In genomic region chr15:99929266-99929665, GRCh38 we compare ENCODE assay signal across 10 cellular contexts.
DNase-seq lines count a peak whose midpoint lies in the region; ATAC-seq, FAIRE-seq and TF ChIP-seq lines count a peak whose summit lies in the region.
"Had no signal": no experiment of that assay in that cellular context is flagged by ENCODE, and none has a peak within 500 bp of the region (broad histone marks: within the 10 kb centered on the region; RNA-seq: fewer than 3 reads in every experiment).

No MANE protein-coding gene starts in this region.

- no peak overlapping the region for H2AFZ ChIP-seq in HepG2 (ENCODE audit: low read length)

- in situ Hi-C loops in HepG2 (cut with HindIII; ENCODE audit: extremely low pct_ligation_motif_present, low pct_unique_long_range_greater_than_20kb) = loop anchor here (10.0 to 25.0 kb wide), 2 partner anchors 196 to 408 kb away; partner anchors contain the start of gene ADAMTS17

- DNase-seq in HepG2 (ENCODE audit: low spot score) = no peak
- DNase-seq in right lobe of liver = no peak
- no peak for DNase-seq in T-cell
- DNase-seq in immature natural killer cell = no peak
- DNase-seq in mucosa of gallbladder (ENCODE audit: low spot score) = no peak
- no peak for DNase-seq in GF-D8 (lab: John Stamatoyannopoulos, UW)
- no peak for DNase-seq in left ventricle myocardium superior
- DNase-seq: aorta, left lung had no signal

- H3K27me3 Mint-ChIP-seq in T-cell (peaks cover 0 to 1% of the 10 kb centered on the region in 2 donors), immature natural killer cell (ENCODE audit: low read depth in 3 of 3) (peaks cover 9 to 10% (median 10%) of the 10 kb centered on the region in 3 donors)

- TF ChIP-seq POLR2A in HepG2 (IDR thresholded peaks at IDR 0.05; ENCODE audit: insufficient read depth in 1 of 2, low read depth in 2 of 2, low read length in 2 of 2) (no peak), right lobe of liver (IDR thresholded peaks at IDR 0.05) (no peak)

- TF ChIP-seq RAD21 in HepG2 (CRISPR knock-in tag; IDR thresholded peaks at IDR 0.05) = no peak

- TF ChIP-seq EP300 in HepG2 (IDR thresholded peaks at IDR 0.05; ENCODE audit: low read depth in 2 of 2, low read length in 2 of 2) = no peak
- no peak for TF ChIP-seq EP300 in HepG2 (CRISPR knock-in tag; IDR thresholded peaks at IDR 0.05; ENCODE audit: borderline replicate concordance)

- peaks cover 21 to 24% (median 23%) of the 10 kb centered on the region in 3 donors for H3K4me1 Mint-ChIP-seq in T-cell
- peaks cover 18 to 25% of the 10 kb centered on the region in 2 donors for H3K4me1 Mint-ChIP-seq in immature natural killer cell

- WGBS in HepG2 (ENCODE audit: low lambda C conversion rate) = 71% methylated on average over 11 of the region's 11 CpGs
- WGBS in right lobe of liver (ENCODE audit: insufficient coverage, low coverage, low lambda C conversion rate, missing lambda C conversion rate) = 80% methylated on average over 5 of the region's 11 CpGs

- no peaks in the 10 kb centered on the region for H3K36me3 ChIP-seq in HepG2 (replicated peaks in 1 of 2; ENCODE audit: control insufficient read depth in 1 of 2, insufficient read depth in 2 of 2, low read length in 2 of 2)
- no peaks in the 10 kb centered on the region for H3K36me3 ChIP-seq in right lobe of liver
- H3K36me3 ChIP-seq: left lung had no signal

- H3K4me1 ChIP-seq in HepG2 (ENCODE audit: insufficient read depth, low read length) (peaks cover 8% of the 10 kb centered on the region; the same call in 1 of the 2 replicates), right lobe of liver (no peaks in the 10 kb centered on the region)

- POLR2A ChIA-PET in HepG2 (lab: Yijun Ruan, JAX) (no interaction called here), T-cell (lab: Charles Lee) (no interaction called here)

- no peaks in the 10 kb centered on the region for H4K20me1 ChIP-seq in HepG2 (ENCODE audit: insufficient read depth, low read length)

- no peaks in the 10 kb centered on the region for H3K9me3 Mint-ChIP-seq in T-cell
- H3K9me3 Mint-ChIP-seq in immature natural killer cell = no peaks in the 10 kb centered on the region

- no peak overlapping the region for H3K4me2 ChIP-seq in HepG2 (ENCODE audit: low read depth, low read length)

- no peak overlapping the region for H3K4me3 ChIP-seq in HepG2 (replicated peaks in 1 of 3; ENCODE audit: insufficient read depth in 1 of 3, low read depth in 2 of 3, low read length in 3 of 3)
- no peak overlapping the region for H3K4me3 ChIP-seq in right lobe of liver

- no peak for FAIRE-seq in HepG2 (lab: Jason Lieb, UNC)

- peak overlapping the region; percentile 13 to 86 (median 75) for H3K4me3 Mint-ChIP-seq in T-cell
- peak overlapping the region; percentile 7 to 75 (median 66) for H3K4me3 Mint-ChIP-seq in immature natural killer cell

- H3K27ac ChIP-seq in HepG2 (ENCODE audit: extremely low read length, insufficient read depth, low read length) = no peak overlapping the region
- H3K27ac ChIP-seq in right lobe of liver = no peak overlapping the region

- no TSS peak for BruUV-seq in HepG2 (replicated peaks; lab: Mats Ljungman, UMichigan)

- no peak for TF ChIP-seq CTCF in HepG2 (CRISPR knock-in tag; IDR thresholded peaks at IDR 0.05)
- no peak for TF ChIP-seq CTCF in right lobe of liver (IDR thresholded peaks at IDR 0.05)

- no peak for ATAC-seq in HepG2
- no peak for ATAC-seq in right lobe of liver
- no peak for ATAC-seq in T-cell (replicated peaks in 1 of 4)
- no peak for ATAC-seq in left ventricle myocardium superior
- no peak for ATAC-seq in HG03025 (IDR thresholded peaks at IDR 0.05; ENCODE audit: low FRiP score, unreplicated experiment)

- H3K9me3 ChIP-seq in HepG2 (ENCODE audit: low read length) (no peaks in the 10 kb centered on the region), right lobe of liver (no peaks in the 10 kb centered on the region)
- H3K9me3 ChIP-seq: left lung had no signal

- H3K79me2 ChIP-seq in HepG2 (ENCODE audit: insufficient read depth, low read length) = no peaks in the 10 kb centered on the region

- CTCF ChIA-PET in HepG2 (lab: Yijun Ruan, JAX; ENCODE audit: low intra/inter-chr PET ratio, low total read pairs) = no interaction called here
- CTCF ChIA-PET in T-cell (lab: Charles Lee) = interaction anchor here (0.6 to 2.0 kb wide), 4 partner anchors 409 to 421 kb away, joined by 6 to 19 read pairs (median 6); no protein-coding TSS in a partner anchor

- intact Hi-C loops in HepG2 (cut with micrococcal nuclease; ENCODE audit: unreplicated experiment) (loop anchor here (2.0 to 5.0 kb wide), 2 partner anchors 203 to 454 kb away; no protein-coding TSS in a partner anchor), right lobe of liver (cut with DNase I) (no loop called here), left ventricle myocardium superior (cut with micrococcal nuclease) (no loop called here)

- no peak overlapping the region for H3K9ac ChIP-seq in HepG2 (ENCODE audit: insufficient read depth, low read depth, low read length)

- H3K27me3 ChIP-seq in HepG2 (ENCODE audit: control insufficient read depth in 1 of 2, insufficient read depth in 2 of 2, low read length in 2 of 2) (peaks cover 4 to 25% of the 10 kb centered on the region in 2 experiments), right lobe of liver (no peaks in the 10 kb centered on the region)

- H3K27ac Mint-ChIP-seq in T-cell (peak overlapping the region; percentile 92 to 93), immature natural killer cell (no peak overlapping the region)

- H3K36me3 Mint-ChIP-seq in T-cell (no peaks in the 10 kb centered on the region), immature natural killer cell (no peaks in the 10 kb centered on the region)

TF ChIP-seq in HepG2, 621 proteins besides CTCF, POLR2A, EP300 and RAD21:
- TF ChIP-seq RAD51 (IDR thresholded peaks at IDR 0.05; ENCODE audit: borderline replicate concordance) (no peak), UBTF (CRISPR knock-in tag; IDR thresholded peaks at IDR 0.05) (no peak), ZNF878 (CRISPR knock-in tag; IDR thresholded peaks at IDR 0.05) (no peak), MAZ (IDR thresholded peaks at IDR 0.05; ENCODE audit: borderline replicate concordance, low read depth, low read length) (no peak), MAZ (CRISPR knock-in tag; IDR thresholded peaks at IDR 0.05; ENCODE audit: low read depth) (0 out of 2 replicates have a peak, but pooled peaks have one; percentile 3)

Comparison
In these comparisons a context has a peak if more than half of its experiments do, and no peak if none do; other contexts are left out.
1. H3K27ac Mint-ChIP-seq: peak in T-cell (2 of 2); none in immature natural killer cell (0 of 6).